Comparison of ENCODE assay signal across 6 cellular contexts in genomic region chr7:10912077-10912476, GRCh38.
"Had no signal": no experiment of that assay in that cellular context is flagged by ENCODE, and none has a peak within 500 bp of the region (broad histone marks: within the 10 kb centered on the region; RNA-seq: fewer than 3 reads in every experiment).

No MANE protein-coding gene starts in this region.

- H3K4me3 ChIP-seq: K562 had no signal

- DNase-seq: IMR-90, KBM-7, KG1 had no signal

- H3K27ac ChIP-seq: HL-60 had no signal

- ATAC-seq: HepG2, K562 had no signal
